1 cellular context compared by ENCODE assay signal in genomic region chr5:142922223-142922952, GRCh38.
TF ChIP-seq lines count a peak whose summit lies in the region.

No MANE protein-coding gene starts in this region.

TF ChIP-seq in HepG2, 621 proteins besides CTCF, POLR2A, EP300 and RAD21 (continued from another document and continues in another):
- TF ChIP-seq ZNF414 (CRISPR knock-in tag; IDR thresholded peaks at IDR 0.05), result no peak
- no peak for TF ChIP-seq CCDC6 (CRISPR knock-in tag; IDR thresholded peaks at IDR 0.05)
- peak; percentile 15; the same call in 1 of the 2 replicates for TF ChIP-seq ZMYM4 (CRISPR knock-in tag; IDR thresholded peaks at IDR 0.05)
- peak; percentile 72 for TF ChIP-seq TARDBP (CRISPR knock-in tag; IDR thresholded peaks at IDR 0.05)
- peak; percentile 96 for TF ChIP-seq RARA (CRISPR knock-in tag; IDR thresholded peaks at IDR 0.05)
- no peak for TF ChIP-seq ZNF513 (CRISPR knock-in tag; conservative IDR thresholded peaks at IDR 0.05)
- 0 out of 2 replicates have a peak, but pooled peaks have one; percentile 30 for TF ChIP-seq HNRNPL (IDR thresholded peaks at IDR 0.05; ENCODE audit: low read depth, low read length)
- no peak for TF ChIP-seq FOXM1 (CRISPR knock-in tag; IDR thresholded peaks at IDR 0.05)
- TF ChIP-seq, protein P1, sequence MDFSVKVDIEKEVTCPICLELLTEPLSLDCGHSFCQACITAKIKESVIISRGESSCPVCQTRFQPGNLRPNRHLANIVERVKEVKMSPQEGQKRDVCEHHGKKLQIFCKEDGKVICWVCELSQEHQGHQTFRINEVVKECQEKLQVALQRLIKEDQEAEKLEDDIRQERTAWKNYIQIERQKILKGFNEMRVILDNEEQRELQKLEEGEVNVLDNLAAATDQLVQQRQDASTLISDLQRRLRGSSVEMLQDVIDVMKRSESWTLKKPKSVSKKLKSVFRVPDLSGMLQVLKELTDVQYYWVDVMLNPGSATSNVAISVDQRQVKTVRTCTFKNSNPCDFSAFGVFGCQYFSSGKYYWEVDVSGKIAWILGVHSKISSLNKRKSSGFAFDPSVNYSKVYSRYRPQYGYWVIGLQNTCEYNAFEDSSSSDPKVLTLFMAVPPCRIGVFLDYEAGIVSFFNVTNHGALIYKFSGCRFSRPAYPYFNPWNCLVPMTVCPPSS (IDR thresholded peaks at IDR 0.05), result no peak
- TF ChIP-seq, protein P2, sequence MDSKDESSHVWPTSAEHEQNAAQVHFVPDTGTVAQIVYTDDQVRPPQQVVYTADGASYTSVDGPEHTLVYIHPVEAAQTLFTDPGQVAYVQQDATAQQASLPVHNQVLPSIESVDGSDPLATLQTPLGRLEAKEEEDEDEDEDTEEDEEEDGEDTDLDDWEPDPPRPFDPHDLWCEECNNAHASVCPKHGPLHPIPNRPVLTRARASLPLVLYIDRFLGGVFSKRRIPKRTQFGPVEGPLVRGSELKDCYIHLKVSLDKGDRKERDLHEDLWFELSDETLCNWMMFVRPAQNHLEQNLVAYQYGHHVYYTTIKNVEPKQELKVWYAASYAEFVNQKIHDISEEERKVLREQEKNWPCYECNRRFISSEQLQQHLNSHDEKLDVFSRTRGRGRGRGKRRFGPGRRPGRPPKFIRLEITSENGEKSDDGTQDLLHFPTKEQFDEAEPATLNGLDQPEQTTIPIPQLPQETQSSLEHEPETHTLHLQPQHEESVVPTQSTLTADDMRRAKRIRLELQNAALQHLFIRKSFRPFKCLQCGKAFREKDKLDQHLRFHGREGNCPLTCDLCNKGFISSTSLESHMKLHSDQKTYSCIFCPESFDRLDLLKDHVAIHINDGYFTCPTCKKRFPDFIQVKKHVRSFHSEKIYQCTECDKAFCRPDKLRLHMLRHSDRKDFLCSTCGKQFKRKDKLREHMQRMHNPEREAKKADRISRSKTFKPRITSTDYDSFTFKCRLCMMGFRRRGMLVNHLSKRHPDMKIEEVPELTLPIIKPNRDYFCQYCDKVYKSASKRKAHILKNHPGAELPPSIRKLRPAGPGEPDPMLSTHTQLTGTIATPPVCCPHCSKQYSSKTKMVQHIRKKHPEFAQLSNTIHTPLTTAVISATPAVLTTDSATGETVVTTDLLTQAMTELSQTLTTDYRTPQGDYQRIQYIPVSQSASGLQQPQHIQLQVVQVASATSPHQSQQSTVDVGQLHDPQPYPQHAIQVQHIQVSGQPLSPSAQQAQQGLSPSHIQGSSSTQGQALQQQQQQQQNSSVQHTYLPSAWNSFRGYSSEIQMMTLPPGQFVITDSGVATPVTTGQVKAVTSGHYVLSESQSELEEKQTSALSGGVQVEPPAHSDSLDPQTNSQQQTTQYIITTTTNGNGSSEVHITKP (CRISPR knock-in tag; IDR thresholded peaks at IDR 0.05; ENCODE audit: low read depth), result no peak
- TF ChIP-seq ZNF572 (CRISPR knock-in tag; IDR thresholded peaks at IDR 0.05), result no peak
- TF ChIP-seq MEF2D (CRISPR knock-in tag; IDR thresholded peaks at IDR 0.05), result no peak
- TF ChIP-seq ZNF564 (CRISPR knock-in tag; IDR thresholded peaks at IDR 0.05), result no peak
- no peak for TF ChIP-seq TBP (CRISPR knock-in tag; IDR thresholded peaks at IDR 0.05)
- no peak for TF ChIP-seq NFRKB (IDR thresholded peaks at IDR 0.05)
- TF ChIP-seq ZNF780A (CRISPR knock-in tag; IDR thresholded peaks at IDR 0.05), result no peak
- TF ChIP-seq KDM1A (CRISPR knock-in tag; IDR thresholded peaks at IDR 0.05), result peak; percentile 53; the same call in 1 of the 2 replicates
- peak; percentile 76 for TF ChIP-seq SP5 (CRISPR knock-in tag; IDR thresholded peaks at IDR 0.05; ENCODE audit: borderline replicate concordance, low read depth)
- no peak for TF ChIP-seq STAT5B (CRISPR knock-in tag; IDR thresholded peaks at IDR 0.05)
- TF ChIP-seq ZNF713 (CRISPR knock-in tag; IDR thresholded peaks at IDR 0.05), result no peak
- no peak for TF ChIP-seq NFE2L2 (IDR thresholded peaks at IDR 0.05; ENCODE audit: low read length)
- TF ChIP-seq RFX3 (CRISPR knock-in tag; IDR thresholded peaks at IDR 0.05), result no peak
- 0 out of 2 replicates have a peak, but pooled peaks have one; percentile 20 for TF ChIP-seq ZBTB33 (CRISPR knock-in tag; IDR thresholded peaks at IDR 0.05)
- TF ChIP-seq ZNF232 (CRISPR knock-in tag; IDR thresholded peaks at IDR 0.05; ENCODE audit: borderline replicate concordance), result no peak
- no peak for TF ChIP-seq ZSCAN29 (CRISPR knock-in tag; conservative IDR thresholded peaks at IDR 0.05)
- peak; percentile 56; the same call in 1 of the 2 replicates for TF ChIP-seq HIC2 (CRISPR knock-in tag; IDR thresholded peaks at IDR 0.05; ENCODE audit: low read depth)
- 0 out of 2 replicates have a peak, but pooled peaks have one; percentile 50 for TF ChIP-seq IRF2 (CRISPR knock-in tag; IDR thresholded peaks at IDR 0.05)
- TF ChIP-seq, protein P3, sequence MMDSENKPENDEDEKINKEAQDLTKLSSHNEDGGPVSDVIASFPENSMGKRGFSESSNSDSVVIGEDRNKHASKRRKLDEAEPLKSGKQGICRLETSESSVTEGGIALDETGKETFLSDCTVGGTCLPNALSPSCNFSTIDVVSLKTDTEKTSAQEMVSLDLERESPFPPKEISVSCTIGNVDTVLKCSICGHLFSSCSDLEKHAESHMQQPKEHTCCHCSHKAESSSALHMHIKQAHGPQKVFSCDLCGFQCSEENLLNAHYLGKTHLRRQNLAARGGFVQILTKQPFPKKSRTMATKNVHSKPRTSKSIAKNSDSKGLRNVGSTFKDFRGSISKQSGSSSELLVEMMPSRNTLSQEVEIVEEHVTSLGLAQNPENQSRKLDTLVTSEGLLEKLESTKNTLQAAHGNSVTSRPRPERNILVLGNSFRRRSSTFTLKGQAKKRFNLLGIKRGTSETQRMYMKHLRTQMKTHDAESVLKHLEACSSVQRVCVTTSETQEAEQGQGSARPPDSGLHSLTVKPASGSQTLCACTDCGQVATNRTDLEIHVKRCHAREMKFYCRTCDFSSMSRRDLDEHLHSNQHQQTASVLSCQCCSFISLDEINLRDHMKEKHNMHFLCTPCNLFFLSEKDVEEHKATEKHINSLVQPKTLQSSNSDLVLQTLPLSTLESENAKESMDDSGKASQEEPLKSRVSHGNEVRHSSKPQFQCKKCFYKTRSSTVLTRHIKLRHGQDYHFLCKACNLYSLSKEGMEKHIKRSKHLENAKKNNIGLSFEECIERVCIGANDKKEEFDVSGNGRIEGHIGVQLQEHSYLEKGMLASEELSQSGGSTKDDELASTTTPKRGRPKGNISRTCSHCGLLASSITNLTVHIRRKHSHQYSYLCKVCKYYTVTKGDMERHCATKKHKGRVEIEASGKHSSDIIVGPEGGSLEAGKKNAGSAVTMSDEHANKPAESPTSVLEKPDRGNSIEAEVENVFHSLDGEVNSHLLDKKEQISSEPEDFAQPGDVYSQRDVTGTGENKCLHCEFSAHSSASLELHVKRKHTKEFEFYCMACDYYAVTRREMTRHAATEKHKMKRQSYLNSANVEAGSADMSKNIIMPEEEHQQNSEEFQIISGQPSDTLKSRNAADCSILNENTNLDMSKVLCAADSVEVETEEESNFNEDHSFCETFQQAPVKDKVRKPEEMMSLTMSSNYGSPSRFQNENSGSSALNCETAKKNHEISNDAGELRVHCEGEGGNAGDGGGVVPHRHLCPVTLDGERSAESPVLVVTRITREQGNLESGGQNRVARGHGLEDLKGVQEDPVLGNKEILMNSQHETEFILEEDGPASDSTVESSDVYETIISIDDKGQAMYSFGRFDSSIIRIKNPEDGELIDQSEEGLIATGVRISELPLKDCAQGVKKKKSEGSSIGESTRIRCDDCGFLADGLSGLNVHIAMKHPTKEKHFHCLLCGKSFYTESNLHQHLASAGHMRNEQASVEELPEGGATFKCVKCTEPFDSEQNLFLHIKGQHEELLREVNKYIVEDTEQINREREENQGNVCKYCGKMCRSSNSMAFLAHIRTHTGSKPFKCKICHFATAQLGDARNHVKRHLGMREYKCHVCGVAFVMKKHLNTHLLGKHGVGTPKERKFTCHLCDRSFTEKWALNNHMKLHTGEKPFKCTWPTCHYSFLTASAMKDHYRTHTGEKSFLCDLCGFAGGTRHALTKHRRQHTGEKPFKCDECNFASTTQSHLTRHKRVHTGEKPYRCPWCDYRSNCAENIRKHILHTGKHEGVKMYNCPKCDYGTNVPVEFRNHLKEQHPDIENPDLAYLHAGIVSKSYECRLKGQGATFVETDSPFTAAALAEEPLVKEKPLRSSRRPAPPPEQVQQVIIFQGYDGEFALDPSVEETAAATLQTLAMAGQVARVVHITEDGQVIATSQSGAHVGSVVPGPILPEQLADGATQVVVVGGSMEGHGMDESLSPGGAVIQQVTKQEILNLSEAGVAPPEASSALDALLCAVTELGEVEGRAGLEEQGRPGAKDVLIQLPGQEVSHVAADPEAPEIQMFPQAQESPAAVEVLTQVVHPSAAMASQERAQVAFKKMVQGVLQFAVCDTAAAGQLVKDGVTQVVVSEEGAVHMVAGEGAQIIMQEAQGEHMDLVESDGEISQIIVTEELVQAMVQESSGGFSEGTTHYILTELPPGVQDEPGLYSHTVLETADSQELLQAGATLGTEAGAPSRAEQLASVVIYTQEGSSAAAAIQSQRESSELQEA (CRISPR knock-in tag; IDR thresholded peaks at IDR 0.05; ENCODE audit: not compliant biosample characterization), result no peak
- no peak for TF ChIP-seq ZBTB8A (CRISPR knock-in tag; IDR thresholded peaks at IDR 0.05; ENCODE audit: borderline replicate concordance, low read depth)
- TF ChIP-seq ZNF34 (CRISPR knock-in tag; IDR thresholded peaks at IDR 0.05; ENCODE audit: borderline replicate concordance), result no peak
- no peak for TF ChIP-seq ZBTB21 (CRISPR knock-in tag; IDR thresholded peaks at IDR 0.05)
- no peak for TF ChIP-seq ZNF776 (CRISPR knock-in tag; IDR thresholded peaks at IDR 0.05)
- no peak for TF ChIP-seq SP4 (CRISPR knock-in tag; IDR thresholded peaks at IDR 0.05)
- no peak for TF ChIP-seq SATB2 (CRISPR knock-in tag; IDR thresholded peaks at IDR 0.05)
